Comparison of ENCODE assay signal across 27 cellular contexts in genomic region chr17:42547001-42547461, GRCh38. TPM values are rescaled to one million over a fixed set of nuclear protein-coding genes. Genes with fewer than 3 reads are reported as not detected.
DNase-seq lines count a peak whose midpoint lies in the region; ATAC-seq, FAIRE-seq and TF ChIP-seq lines count a peak whose summit lies in the region.
"Had no signal": no experiment of that assay in that cellular context is flagged by ENCODE, and none has a peak within 500 bp of the region (broad histone marks: within the 10 kb centered on the region; RNA-seq: fewer than 3 reads in every experiment).

No MANE protein-coding gene starts in this region.

- no TSS peak for BruUV-seq in Caco-2 (replicated peaks; lab: Mats Ljungman, UMichigan)

- no peak overlapping the region for H3K4me2 ChIP-seq in A549

- WGBS in A549 (ENCODE audit: missing lambda C conversion rate) = 94% methylated on average over 23 of the region's 23 CpGs

- H3K4me3 ChIP-seq in A549 (no peak overlapping the region), Caco-2 (ENCODE audit: low read depth, low read length) (no peak overlapping the region)
- H3K4me3 ChIP-seq: coronary artery, neural progenitor cell, psoas muscle, SJCRH30, thoracic aorta had no signal

- no peak overlapping the region for H3K27ac ChIP-seq in A549
- H3K27ac ChIP-seq: coronary artery, neural progenitor cell, psoas muscle, SJCRH30, thoracic aorta had no signal

- H3K4me1 Mint-ChIP-seq in Caco-2 (ENCODE audit: low read depth, unreplicated experiment) = peaks cover 4% of the 10 kb centered on the region
- peaks cover 9% of the 10 kb centered on the region for H3K4me1 Mint-ChIP-seq in nephron

- no peak for FAIRE-seq in A549 (lab: Jason Lieb, UNC)
- FAIRE-seq: small intestine had no signal

- CTCF ChIA-PET in A549 (lab: Yijun Ruan, JAX) (interaction anchor here (0.6 to 4.2 kb wide), 12 partner anchors 10 to 523 kb away, joined by 3 to 37 read pairs (median 5); partner anchors contain the start of genes NAGLU and PSMC3IP), Caco-2 (lab: Charles Lee) (no interaction called here)

- peaks cover 9% of the 10 kb centered on the region; the same call in 2 of the 3 replicates for H3K4me1 ChIP-seq in A549
- peaks cover 5% of the 10 kb centered on the region for H3K4me1 ChIP-seq in Caco-2
- H3K4me1 ChIP-seq: SJCRH30 had no signal

- H3K9me3 Mint-ChIP-seq in Caco-2 (ENCODE audit: unreplicated experiment) (no peaks in the 10 kb centered on the region), nephron (no peaks in the 10 kb centered on the region)
- H3K9me3 Mint-ChIP-seq: activated naive CD8-positive, alpha-beta T cell treated with anti-CD3 and anti-CD28 coated beads, Interleukin-2, amount 50 U/mL, for 24 hours; brain; CD4-positive, CD25-positive, alpha-beta regulatory T cell; endodermal cell; mesothelial cell of epicardium; neural progenitor cell had no signal

- no peak for TF ChIP-seq EP300 in A549 (IDR thresholded peaks at IDR 0.05)

- no peaks in the 10 kb centered on the region for H3K27me3 ChIP-seq in Caco-2 (replicated peaks; ENCODE audit: control insufficient read depth, insufficient read depth, low read length)
- H3K27me3 ChIP-seq: neural progenitor cell, SJCRH30 had no signal

- no peaks in the 10 kb centered on the region for H3K27me3 Mint-ChIP-seq in Caco-2 (ENCODE audit: insufficient read depth, unreplicated experiment)
- H3K27me3 Mint-ChIP-seq in nephron (ENCODE audit: low read depth) = peaks cover 13% of the 10 kb centered on the region
- H3K27me3 Mint-ChIP-seq: activated naive CD8-positive, alpha-beta T cell treated with anti-CD3 and anti-CD28 coated beads, Interleukin-2, amount 50 U/mL, for 24 hours; brain had no signal

- intact Hi-C loops in Caco-2 (cut with micrococcal nuclease; ENCODE audit: unreplicated experiment) = no loop called here

- no peaks in the 10 kb centered on the region for H3K9me3 ChIP-seq in A549
- no peaks in the 10 kb centered on the region for H3K9me3 ChIP-seq in Caco-2
- H3K9me3 ChIP-seq: psoas muscle, SJCRH30, thoracic aorta had no signal

- TF ChIP-seq POLR2A in A549 (IDR thresholded peaks at IDR 0.05; ENCODE audit: low read length) = no peak

- no peak for DNase-seq in A549 (ENCODE audit: low read depth in 1 of 2, low spot score in 1 of 2)
- no peak for DNase-seq in Caco-2
- peak; percentile 22 for DNase-seq in epidermal melanocyte (ENCODE audit: insufficient read length, low spot score)
- no peak for DNase-seq in GM20000 (ENCODE audit: low spot score)
- DNase-seq in NCI-H1092 (lab: John Stamatoyannopoulos, UW) = no peak
- no peak for DNase-seq in glomerular visceral epithelial cell (ENCODE audit: extremely low spot score)
- no peak for DNase-seq in midbrain (lab: John Stamatoyannopoulos, UW)
- DNase-seq: activated CD4-positive, alpha-beta T cell treated with anti-CD3 and anti-CD28 coated beads, Interleukin-2, amount 50 U/mL, for 1 hour; activated effector memory CD4-positive, alpha-beta T cell treated with Interleukin-2 at 50 U/mL for 16 hours; activated naive CD8-positive, alpha-beta T cell treated with anti-CD3 and anti-CD28 coated beads, Interleukin-2, amount 50 U/mL, for 24 hours; CD4-positive, CD25-positive, alpha-beta regulatory T cell; endodermal cell; NCI-H1048; NCI-H187 treated with DMSO at 0.1 percent for 48 hours; NCI-H226; NCI-H82; SJCRH30; small intestine; stimulated activated CD4-positive, alpha-beta T cell treated with anti-CD3 and anti-CD28 coated beads, Interleukin-2, amount 100 ng/mL, for 24 hours; stimulated activated naive CD4-positive, alpha-beta T cell treated with Interleukin-2 at 50 U/mL for 16 hours had no signal

- POLR2A ChIA-PET in A549 (lab: Yijun Ruan, JAX) (no interaction called here), Caco-2 (lab: Charles Lee) (interaction anchor here (0.5 kb wide), 1 partner anchor 38 kb away, joined by 7 read pairs; no protein-coding TSS in a partner anchor)

- H3K27ac Mint-ChIP-seq in Caco-2 (ENCODE audit: unreplicated experiment) (peak overlapping the region; percentile 25), nephron (no peak overlapping the region)
- H3K27ac Mint-ChIP-seq: activated naive CD8-positive, alpha-beta T cell treated with anti-CD3 and anti-CD28 coated beads, Interleukin-2, amount 50 U/mL, for 24 hours; brain; endodermal cell; mesothelial cell of epicardium; neural progenitor cell had no signal

- TF ChIP-seq RAD21 in A549 (conservative IDR thresholded peaks at IDR 0.05 in 1 of 2, IDR thresholded peaks at IDR 0.05 in 1 of 2) = no peak

- peaks cover 1% of the 10 kb centered on the region; the same call in 1 of the 2 replicates for H3K36me3 ChIP-seq in Caco-2 (ENCODE audit: control insufficient read depth, insufficient read depth, low read length)
- H3K36me3 ChIP-seq: neural progenitor cell had no signal

- H3K36me3 Mint-ChIP-seq in Caco-2 (ENCODE audit: insufficient read depth, unreplicated experiment) (peaks cover 54% of the 10 kb centered on the region), nephron (ENCODE audit: low read depth) (peaks cover 3% of the 10 kb centered on the region)
- H3K36me3 Mint-ChIP-seq: CD4-positive, CD25-positive, alpha-beta regulatory T cell had no signal

- peak; percentile 7 to 14; a peak in 5 of 6 replicates for ATAC-seq in A549
- ATAC-seq: activated naive CD8-positive, alpha-beta T cell treated with anti-CD3 and anti-CD28 coated beads, Interleukin-2, amount 50 U/mL, for 24 hours had no signal

- TF ChIP-seq CTCF in A549 (IDR thresholded peaks at IDR 0.05) (no peak), Caco-2 (IDR thresholded peaks at IDR 0.05; ENCODE audit: insufficient read depth in 1 of 2, low read depth in 1 of 2, low read length in 1 of 2, severe bottlenecking in 1 of 2, unreplicated experiment in 1 of 2) (no peak), nephron (IDR thresholded peaks at IDR 0.05; ENCODE audit: unreplicated experiment in 3 of 3) (no peak), GM20000 (IDR thresholded peaks at IDR 0.05; ENCODE audit: extremely low read depth, missing control alignments) (no peak)

- no peak overlapping the region for H3K4me3 Mint-ChIP-seq in Caco-2 (ENCODE audit: unreplicated experiment)
- peak overlapping the region in 2 of 3 experiments; percentile 52 to 58 for H3K4me3 Mint-ChIP-seq in nephron
- H3K4me3 Mint-ChIP-seq: activated naive CD8-positive, alpha-beta T cell treated with anti-CD3 and anti-CD28 coated beads, Interleukin-2, amount 50 U/mL, for 24 hours; neural progenitor cell had no signal

TF ChIP-seq in A549, 52 proteins besides CTCF, POLR2A, EP300 and RAD21:
- TF ChIP-seq MAZ (IDR thresholded peaks at IDR 0.05; ENCODE audit: borderline replicate concordance, low read depth, low read length) = no peak
- TF ChIP-seq HOXB13 (CRISPR knock-in tag; IDR thresholded peaks at IDR 0.05; ENCODE audit: low read depth) = no peak
- no peak for TF ChIP-seq SREBF2 (IDR thresholded peaks at IDR 0.05)

RNA-seq across cellular contexts. Expression of gene HSD17B1, which starts 5.7 kb away (rescaled TPM):
- polyA plus RNA-seq in A549 (2011; rRNA removed) (0.40 and 0.49 TPM in 2 replicates), A549 (2017; fragmentation: RNase III; extraction: RNeasy Plus Mini Kit Qiagen cat#74134 plus additional on column Dnase treatment) (1.2 to 1.9 TPM (median 1.5 TPM) in 3 replicates)
- 1.3 and 1.4 TPM in 2 replicates for polyA plus RNA-seq in A549 (2012; cell fraction: cytosol; rRNA removed)
- polyA plus RNA-seq in A549 (2012; cell fraction: nucleus; rRNA removed) = 3.4 and 4.8 TPM in 2 replicates
- 0.24 and 0.29 TPM in 2 replicates for polyA minus RNA-seq in A549 (2011; rRNA and poly(A)+ RNA removed)
- 2.3 and 4.0 TPM in 2 replicates for total RNA-seq in Caco-2 (2022)

RNA-seq across cellular contexts. Expression of gene NAGLU, which starts 11.0 kb away (rescaled TPM):
- polyA plus RNA-seq in A549 (2011; rRNA removed) (17.8 and 18.0 TPM in 2 replicates), A549 (2017; fragmentation: RNase III; extraction: RNeasy Plus Mini Kit Qiagen cat#74134 plus additional on column Dnase treatment) (28.2 to 34.5 TPM (median 34.0 TPM) in 3 replicates)
- 33.3 and 49.9 TPM in 2 replicates for polyA plus RNA-seq in A549 (2012; cell fraction: cytosol; rRNA removed)
- 125 and 164 TPM in 2 replicates for polyA plus RNA-seq in A549 (2012; cell fraction: nucleus; rRNA removed)
- 22.4 and 34.9 TPM in 2 replicates for polyA minus RNA-seq in A549 (2011; rRNA and poly(A)+ RNA removed)
- total RNA-seq in Caco-2 (2022) = 28.7 and 29.2 TPM in 2 replicates

RNA-seq across cellular contexts. Expression of gene COASY, which starts 14.9 kb away (rescaled TPM):
- polyA plus RNA-seq in A549 (2011; rRNA removed) = 65.4 and 77.5 TPM in 2 replicates
- 116 and 139 TPM in 2 replicates for polyA plus RNA-seq in A549 (2012; cell fraction: cytosol; rRNA removed)
- polyA plus RNA-seq in A549 (2012; cell fraction: nucleus; rRNA removed) = 273 and 349 TPM in 2 replicates
- polyA plus RNA-seq in A549 (2017; fragmentation: RNase III; extraction: RNeasy Plus Mini Kit Qiagen cat#74134 plus additional on column Dnase treatment) = 103 to 113 TPM (median 112 TPM) in 3 replicates
- 86.3 and 94.3 TPM in 2 replicates for polyA minus RNA-seq in A549 (2011; rRNA and poly(A)+ RNA removed)
- total RNA-seq in Caco-2 (2022) = 128 and 138 TPM in 2 replicates

RNA-seq across cellular contexts. Expression of gene MLX, which starts 19.9 kb away (rescaled TPM):
- polyA plus RNA-seq in A549 (2011; rRNA removed) (48.0 and 48.6 TPM in 2 replicates), A549 (2017; fragmentation: RNase III; extraction: RNeasy Plus Mini Kit Qiagen cat#74134 plus additional on column Dnase treatment) (46.3 to 48.1 TPM (median 47.0 TPM) in 3 replicates)
- polyA plus RNA-seq in A549 (2012; cell fraction: cytosol; rRNA removed) = 34.8 and 40.4 TPM in 2 replicates
- 39.8 and 41.7 TPM in 2 replicates for polyA plus RNA-seq in A549 (2012; cell fraction: nucleus; rRNA removed)
- polyA minus RNA-seq in A549 (2011; rRNA and poly(A)+ RNA removed) = 49.3 and 59.8 TPM in 2 replicates
- 37.5 and 41.2 TPM in 2 replicates for total RNA-seq in Caco-2 (2022)

RNA-seq across cellular contexts. Expression of gene PSMC3IP, which starts 30.5 kb away (rescaled TPM):
- polyA plus RNA-seq in A549 (2011; rRNA removed) = 17.8 and 26.1 TPM in 2 replicates
- polyA plus RNA-seq in A549 (2012; cell fraction: cytosol; rRNA removed) = 26.0 and 33.5 TPM in 2 replicates
- 25.9 and 35.2 TPM in 2 replicates for polyA plus RNA-seq in A549 (2012; cell fraction: nucleus; rRNA removed)
- 37.3 to 40.7 TPM (median 37.9 TPM) in 3 replicates for polyA plus RNA-seq in A549 (2017; fragmentation: RNase III; extraction: RNeasy Plus Mini Kit Qiagen cat#74134 plus additional on column Dnase treatment)
- polyA minus RNA-seq in A549 (2011; rRNA and poly(A)+ RNA removed) = 8.3 and 9.2 TPM in 2 replicates
- 24.7 and 25.2 TPM in 2 replicates for total RNA-seq in Caco-2 (2022)
